ENCODE assay signal across 23 cellular contexts in the genomic region with DNA sequence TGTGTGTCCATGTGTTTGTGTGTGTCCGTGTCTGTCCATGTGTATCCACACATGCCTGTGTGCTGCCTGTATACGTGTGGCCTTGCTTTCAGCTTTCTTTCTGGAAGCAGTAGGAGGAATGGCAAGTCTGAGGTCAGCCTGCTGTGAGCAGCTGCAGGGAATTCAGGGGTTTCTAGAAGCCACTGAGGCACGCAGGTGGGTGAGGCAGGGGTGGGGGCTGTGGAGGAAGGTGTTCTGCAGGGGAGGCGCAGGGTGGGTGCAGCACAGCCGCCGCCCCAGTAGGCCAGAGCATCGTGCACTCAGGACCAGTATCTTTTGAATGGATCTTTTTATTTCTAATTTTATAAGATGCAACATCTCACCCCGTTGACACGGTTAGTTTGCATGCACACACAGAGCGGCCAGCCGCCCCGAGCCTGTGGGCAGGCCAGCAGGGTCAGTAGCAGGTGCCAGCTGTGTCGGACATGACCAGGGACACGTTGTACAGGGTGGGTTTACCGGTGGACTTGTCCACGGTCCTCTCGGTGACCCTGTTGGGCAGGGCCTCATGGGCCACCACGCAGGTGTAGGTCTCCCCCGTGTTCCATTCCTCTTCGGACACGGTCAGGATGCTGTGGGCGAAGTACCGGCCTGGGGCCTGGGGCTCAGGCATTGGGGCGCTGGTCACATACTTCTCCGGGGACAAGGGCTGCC.
DNase-seq lines count a peak whose midpoint lies in the region; ATAC-seq, FAIRE-seq and TF ChIP-seq lines count a peak whose summit lies in the region.
"Had no signal": no experiment of that assay in that cellular context is flagged by ENCODE, and none has a peak within 500 bp of the region (broad histone marks: within the 10 kb centered on the region; RNA-seq: fewer than 3 reads in every experiment).

No MANE protein-coding gene starts in this region.

- H3K27ac ChIP-seq in spleen, result peak overlapping the region in 3 of 8 donors; percentile 29 to 93 (median 78)
- H3K27ac ChIP-seq: brain microvascular endothelial cell, psoas muscle, RWPE1, suprapubic skin had no signal

- H3K27me3 ChIP-seq in H7 (ENCODE audit: control insufficient read depth, insufficient read depth, low read length) (no peaks in the 10 kb centered on the region), spleen (replicated peaks in 1 of 7) (no peaks in the 10 kb centered on the region)
- H3K27me3 ChIP-seq: brain microvascular endothelial cell, suprapubic skin had no signal

- WGBS in spleen, 5 donors, result 83 to 90% (median 87%) methylated on average over 14 to 25 of the region's 25 CpGs

- H3K9me3 Mint-ChIP-seq in activated T-cell treated with anti-CD3 and anti-CD28 coated beads, Interleukin-2, amount 50 U/mL, for 24 hours, result no peaks in the 10 kb centered on the region
- H3K9me3 Mint-ChIP-seq in activated T-cell treated with anti-CD3 and anti-CD28 coated beads, Interleukin-2, amount 50 U/mL, for 72 hours, result no peaks in the 10 kb centered on the region
- no peaks in the 10 kb centered on the region for H3K9me3 Mint-ChIP-seq in effector memory CD8-positive, alpha-beta T cell
- no peaks in the 10 kb centered on the region for H3K9me3 Mint-ChIP-seq in activated T-helper 1 cell treated with anti-CD3 and anti-CD28 coated beads, Interleukin-12 subunit alpha, Interleukin-12 subunit beta, Interleukin-2, Interleukin-4 antibody, amounts not matched to agents 30 ng/mL and 10 ng/mL and 1 ng/mL, durations not matched to agents 14 hours and 24 hours and 36 hours
- H3K9me3 Mint-ChIP-seq: activated naive CD8-positive, alpha-beta T cell treated with anti-CD3 and anti-CD28 coated beads, Interleukin-2, amount 50 U/mL, for 24 hours; dendritic cell treated with granulocyte-macrophage colony-stimulating factor and Interleukin-4, amounts not matched to agents 40 ng/mL and 50 ng/mL, for 4 days had no signal

- no peak for FAIRE-seq in frontal cortex (lab: Jason Lieb, UNC)
- FAIRE-seq: K562 had no signal

- H3K36me3 Mint-ChIP-seq in activated T-cell treated with anti-CD3 and anti-CD28 coated beads, Interleukin-2, amount 50 U/mL, for 24 hours (ENCODE audit: low read depth), result peaks cover 13% of the 10 kb centered on the region
- no peaks in the 10 kb centered on the region for H3K36me3 Mint-ChIP-seq in activated T-cell treated with anti-CD3 and anti-CD28 coated beads, Interleukin-2, amount 50 U/mL, for 72 hours (ENCODE audit: insufficient read depth in 2 of 2)
- peaks cover 10% of the 10 kb centered on the region for H3K36me3 Mint-ChIP-seq in effector memory CD8-positive, alpha-beta T cell (ENCODE audit: insufficient read depth)
- peaks cover 7% of the 10 kb centered on the region for H3K36me3 Mint-ChIP-seq in activated T-helper 1 cell treated with anti-CD3 and anti-CD28 coated beads, Interleukin-12 subunit alpha, Interleukin-12 subunit beta, Interleukin-2, Interleukin-4 antibody, amounts not matched to agents 30 ng/mL and 10 ng/mL and 1 ng/mL, durations not matched to agents 14 hours and 24 hours and 36 hours (ENCODE audit: low read depth)
- H3K36me3 Mint-ChIP-seq: CD4-positive, alpha-beta memory T cell had no signal

- H3K27me3 Mint-ChIP-seq in activated T-cell treated with anti-CD3 and anti-CD28 coated beads, Interleukin-2, amount 50 U/mL, for 24 hours, result no peaks in the 10 kb centered on the region
- no peaks in the 10 kb centered on the region for H3K27me3 Mint-ChIP-seq in activated T-cell treated with anti-CD3 and anti-CD28 coated beads, Interleukin-2, amount 50 U/mL, for 72 hours (ENCODE audit: low read depth)
- H3K27me3 Mint-ChIP-seq in effector memory CD8-positive, alpha-beta T cell, result no peaks in the 10 kb centered on the region
- H3K27me3 Mint-ChIP-seq in activated T-helper 1 cell treated with anti-CD3 and anti-CD28 coated beads, Interleukin-12 subunit alpha, Interleukin-12 subunit beta, Interleukin-2, Interleukin-4 antibody, amounts not matched to agents 30 ng/mL and 10 ng/mL and 1 ng/mL, durations not matched to agents 14 hours and 24 hours and 36 hours (ENCODE audit: insufficient read depth), result no peaks in the 10 kb centered on the region
- H3K27me3 Mint-ChIP-seq: activated naive CD8-positive, alpha-beta T cell treated with anti-CD3 and anti-CD28 coated beads, Interleukin-2, amount 50 U/mL, for 24 hours; CD4-positive, alpha-beta memory T cell had no signal

- H3K4me1 ChIP-seq in spleen, result peaks cover 0 to 30% (median 14%) of the 10 kb centered on the region in 6 donors
- H3K4me1 ChIP-seq: psoas muscle, suprapubic skin had no signal

- no peak overlapping the region for H3K4me3 Mint-ChIP-seq in activated T-cell treated with anti-CD3 and anti-CD28 coated beads, Interleukin-2, amount 50 U/mL, for 24 hours
- H3K4me3 Mint-ChIP-seq in activated T-cell treated with anti-CD3 and anti-CD28 coated beads, Interleukin-2, amount 50 U/mL, for 72 hours, result no peak overlapping the region
- no peak overlapping the region for H3K4me3 Mint-ChIP-seq in effector memory CD8-positive, alpha-beta T cell
- no peak overlapping the region for H3K4me3 Mint-ChIP-seq in activated T-helper 1 cell treated with anti-CD3 and anti-CD28 coated beads, Interleukin-12 subunit alpha, Interleukin-12 subunit beta, Interleukin-2, Interleukin-4 antibody, amounts not matched to agents 30 ng/mL and 10 ng/mL and 1 ng/mL, durations not matched to agents 14 hours and 24 hours and 36 hours
- H3K4me3 Mint-ChIP-seq: activated naive CD8-positive, alpha-beta T cell treated with anti-CD3 and anti-CD28 coated beads, Interleukin-2, amount 50 U/mL, for 24 hours; dendritic cell treated with granulocyte-macrophage colony-stimulating factor and Interleukin-4, amounts not matched to agents 40 ng/mL and 50 ng/mL, for 4 days; HFFc6; neural crest cell had no signal

- no peak for ATAC-seq in activated T-cell treated with anti-CD3 and anti-CD28 coated beads, Interleukin-2, amount 50 U/mL, for 72 hours (replicated peaks in 1 of 2)
- ATAC-seq in effector memory CD8-positive, alpha-beta T cell (replicated peaks), result no peak
- ATAC-seq: activated naive CD8-positive, alpha-beta T cell treated with anti-CD3 and anti-CD28 coated beads, Interleukin-2, amount 50 U/mL, for 24 hours; K562; left cardiac atrium; psoas muscle had no signal

- no peaks in the 10 kb centered on the region for H3K9me3 ChIP-seq in spleen
- H3K9me3 ChIP-seq: psoas muscle, suprapubic skin had no signal

- peak overlapping the region; percentile 42 for H3K27ac Mint-ChIP-seq in activated T-cell treated with anti-CD3 and anti-CD28 coated beads, Interleukin-2, amount 50 U/mL, for 24 hours
- H3K27ac Mint-ChIP-seq in activated T-cell treated with anti-CD3 and anti-CD28 coated beads, Interleukin-2, amount 50 U/mL, for 72 hours, result no peak overlapping the region
- H3K27ac Mint-ChIP-seq in effector memory CD8-positive, alpha-beta T cell, result peak overlapping the region; percentile 64 to 73
- H3K27ac Mint-ChIP-seq in activated T-helper 1 cell treated with anti-CD3 and anti-CD28 coated beads, Interleukin-12 subunit alpha, Interleukin-12 subunit beta, Interleukin-2, Interleukin-4 antibody, amounts not matched to agents 30 ng/mL and 10 ng/mL and 1 ng/mL, durations not matched to agents 14 hours and 24 hours and 36 hours, result no peak overlapping the region
- H3K27ac Mint-ChIP-seq: activated naive CD8-positive, alpha-beta T cell treated with anti-CD3 and anti-CD28 coated beads, Interleukin-2, amount 50 U/mL, for 24 hours; dendritic cell treated with granulocyte-macrophage colony-stimulating factor and Interleukin-4, amounts not matched to agents 40 ng/mL and 50 ng/mL, for 4 days; HFFc6 had no signal

- intact Hi-C loops in spleen (cut with DNase I; ENCODE audit: low total_unique reads), result no loop called here
- intact Hi-C loops in activated T-helper 1 cell treated with anti-CD3 and anti-CD28 coated beads, Interleukin-12 subunit alpha, Interleukin-12 subunit beta, Interleukin-2, Interleukin-4 antibody, amounts not matched to agents 30 ng/mL and 10 ng/mL and 1 ng/mL, durations not matched to agents 14 hours and 24 hours and 36 hours (cut with micrococcal nuclease), result no loop called here

- no peak overlapping the region for H3K4me3 ChIP-seq in H7 (ENCODE audit: insufficient read depth, low read depth, low read length)
- H3K4me3 ChIP-seq in spleen, result peak overlapping the region in 1 of 8 donors; percentile 83
- H3K4me3 ChIP-seq: K562, psoas muscle, suprapubic skin had no signal

- peaks cover 28% of the 10 kb centered on the region for H3K4me1 Mint-ChIP-seq in activated T-cell treated with anti-CD3 and anti-CD28 coated beads, Interleukin-2, amount 50 U/mL, for 24 hours (ENCODE audit: low read depth)
- H3K4me1 Mint-ChIP-seq in activated T-cell treated with anti-CD3 and anti-CD28 coated beads, Interleukin-2, amount 50 U/mL, for 72 hours (ENCODE audit: low read depth), result no peaks in the 10 kb centered on the region
- H3K4me1 Mint-ChIP-seq in effector memory CD8-positive, alpha-beta T cell (ENCODE audit: low read depth in 2 of 2), result peaks cover 12 to 18% of the 10 kb centered on the region in 2 donors
- H3K4me1 Mint-ChIP-seq in activated T-helper 1 cell treated with anti-CD3 and anti-CD28 coated beads, Interleukin-12 subunit alpha, Interleukin-12 subunit beta, Interleukin-2, Interleukin-4 antibody, amounts not matched to agents 30 ng/mL and 10 ng/mL and 1 ng/mL, durations not matched to agents 14 hours and 24 hours and 36 hours (ENCODE audit: low read depth), result peaks cover 13% of the 10 kb centered on the region
- H3K4me1 Mint-ChIP-seq: neural crest cell had no signal

- no peak for TF ChIP-seq CTCF in spleen (IDR thresholded peaks at IDR 0.05 in 8 of 11, conservative IDR thresholded peaks at IDR 0.05 in 3 of 11)

- no peak for TF ChIP-seq POLR2A in spleen (IDR thresholded peaks at IDR 0.05)

- H3K36me3 ChIP-seq in H7 (replicated peaks; ENCODE audit: control insufficient read depth, insufficient read depth, low read length) (no peaks in the 10 kb centered on the region), spleen (peaks cover 0 to 58% (median 9%) of the 10 kb centered on the region in 6 donors)
- H3K36me3 ChIP-seq: brain microvascular endothelial cell, suprapubic skin had no signal

- DNase-seq in activated T-cell treated with anti-CD3 and anti-CD28 coated beads, Interleukin-2, amount 50 U/mL, for 24 hours, result peak; percentile 25
- DNase-seq in activated T-cell treated with anti-CD3 and anti-CD28 coated beads, Interleukin-2, amount 50 U/mL, for 72 hours, result no peak
- DNase-seq in H7 (peak; percentile 29), spleen (peak; percentile 77), frontal cortex (ENCODE audit: low spot score in 2 of 2) (no peak)
- no peak for DNase-seq in effector memory CD8-positive, alpha-beta T cell
- DNase-seq in activated T-helper 1 cell treated with anti-CD3 and anti-CD28 coated beads, Interleukin-12 subunit alpha, Interleukin-12 subunit beta, Interleukin-2, Interleukin-4 antibody, amounts not matched to agents 30 ng/mL and 10 ng/mL and 1 ng/mL, durations not matched to agents 14 hours and 24 hours and 36 hours (ENCODE audit: low spot score), result no peak
- no peak for DNase-seq in effector CD8-positive, alpha-beta T cell (lab: John Stamatoyannopoulos, UW)
- DNase-seq: activated CD4-positive, alpha-beta T cell treated with anti-CD3 and anti-CD28 coated beads for 48 hours; activated naive CD8-positive, alpha-beta T cell treated with anti-CD3 and anti-CD28 coated beads, Interleukin-2, amount 50 U/mL, for 24 hours; brain microvascular endothelial cell; CD4-positive, alpha-beta memory T cell; foreskin melanocyte; HFFc6; NCI-H187; NK-92 treated with Interleukin-12 subunit alpha and Interleukin-12 subunit beta, amount 100 ng/mL, for 24 hours; psoas muscle had no signal

Comparison
In these comparisons a context has a peak if more than half of its experiments do, and no peak if none do; other contexts are left out.
1. DNase-seq: peak in activated T-cell treated with anti-CD3 and anti-CD28 coated beads, Interleukin-2, amount 50 U/mL, for 24 hours (single experiment), H7 (single experiment) and spleen (single experiment); none in activated T-cell treated with anti-CD3 and anti-CD28 coated beads, Interleukin-2, amount 50 U/mL, for 72 hours (0 of 2), effector memory CD8-positive, alpha-beta T cell (0 of 3), activated T-helper 1 cell treated with anti-CD3 and anti-CD28 coated beads, Interleukin-12 subunit alpha, Interleukin-12 subunit beta, Interleukin-2, Interleukin-4 antibody, amounts not matched to agents 30 ng/mL and 10 ng/mL and 1 ng/mL, durations not matched to agents 14 hours and 24 hours and 36 hours (single experiment), effector CD8-positive, alpha-beta T cell (single experiment) and frontal cortex (0 of 2).
2. H3K27ac Mint-ChIP-seq: peak in activated T-cell treated with anti-CD3 and anti-CD28 coated beads, Interleukin-2, amount 50 U/mL, for 24 hours (single experiment) and effector memory CD8-positive, alpha-beta T cell (2 of 2); none in activated T-cell treated with anti-CD3 and anti-CD28 coated beads, Interleukin-2, amount 50 U/mL, for 72 hours (single experiment) and activated T-helper 1 cell treated with anti-CD3 and anti-CD28 coated beads, Interleukin-12 subunit alpha, Interleukin-12 subunit beta, Interleukin-2, Interleukin-4 antibody, amounts not matched to agents 30 ng/mL and 10 ng/mL and 1 ng/mL, durations not matched to agents 14 hours and 24 hours and 36 hours (single experiment).